ENCODE assay signal across 17 cellular contexts in the genomic region with DNA sequence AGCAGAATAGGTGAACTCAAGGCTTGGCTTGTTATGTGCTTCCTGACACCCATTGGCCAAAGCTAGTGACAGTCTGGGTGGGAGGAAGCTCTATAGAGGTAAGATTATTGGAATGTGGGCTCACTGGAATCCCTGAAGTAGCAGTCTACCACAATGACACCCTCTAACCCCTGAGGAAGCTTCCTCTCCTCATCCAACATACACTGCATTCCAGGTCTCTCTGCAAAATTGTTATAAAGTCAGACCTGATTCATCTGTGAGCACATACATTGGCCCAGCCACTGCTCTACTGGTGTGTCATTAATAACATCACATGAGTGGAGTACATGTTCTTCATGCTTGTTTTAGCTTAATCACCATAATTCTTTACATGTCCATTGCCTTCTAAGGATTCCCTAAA.
DNase-seq lines count a peak whose midpoint lies in the region; ATAC-seq and TF ChIP-seq lines count a peak whose summit lies in the region.
"Had no signal": no experiment of that assay in that cellular context is flagged by ENCODE, and none has a peak within 500 bp of the region (broad histone marks: within the 10 kb centered on the region; RNA-seq: fewer than 3 reads in every experiment).

No MANE protein-coding gene starts in this region.

- in situ Hi-C loops in IMR-90 (cut with MboI; ENCODE audit: low sequenced_read_pairs) (no loop called here), astrocyte of the spinal cord (cut with HindIII; ENCODE audit: low sequenced_read_pairs) (no loop called here)

- H3K79me1 ChIP-seq in IMR-90 (ENCODE audit: low read depth in 1 of 2, low read length in 2 of 2), result no peaks in the 10 kb centered on the region

- no peak overlapping the region for H2AFZ ChIP-seq in IMR-90 (replicated peaks; ENCODE audit: low read length, poor library complexity)
- H2AFZ ChIP-seq: PC-9 had no signal

- H3K9ac ChIP-seq in IMR-90 (ENCODE audit: low read depth, low read length), result no peak overlapping the region

- H3K36me3 ChIP-seq in IMR-90 (ENCODE audit: control insufficient read depth, insufficient read depth, low read length) (no peaks in the 10 kb centered on the region), vagina (no peaks in the 10 kb centered on the region)

- TF ChIP-seq CTCF in AG10803 (conservative IDR thresholded peaks at IDR 0.05; ENCODE audit: low read length) (no peak), IMR-90 (conservative IDR thresholded peaks at IDR 0.05; ENCODE audit: low read depth, low read length) (no peak), astrocyte of the spinal cord (IDR thresholded peaks at IDR 0.05; ENCODE audit: low read depth, low read length) (no peak), vagina (IDR thresholded peaks at IDR 0.05) (no peak)

- no peak overlapping the region for H3K23ac ChIP-seq in IMR-90 (ENCODE audit: low read depth, low read length)

- no peak overlapping the region for H2AK9ac ChIP-seq in IMR-90 (replicated peaks; ENCODE audit: low read depth, low read length, poor library complexity)

- no peak overlapping the region for H2BK120ac ChIP-seq in IMR-90 (ENCODE audit: low read depth, low read length)

- no TSS peak for BruUV-seq in IMR-90 (replicated peaks; lab: Mats Ljungman, UMichigan)

- no peaks in the 10 kb centered on the region for H4K20me1 ChIP-seq in IMR-90 (ENCODE audit: insufficient read depth, low read length)

- H3K9me3 ChIP-seq in IMR-90 (ENCODE audit: control insufficient read depth, insufficient read depth, low read length), result no peaks in the 10 kb centered on the region
- H3K9me3 ChIP-seq in vagina, result no peaks in the 10 kb centered on the region

- H3K4me3 Mint-ChIP-seq in activated T-cell treated with anti-CD3 and anti-CD28 coated beads, Interleukin-2, amount 50 U/mL, for 24 hours, result no peak overlapping the region
- H3K4me3 Mint-ChIP-seq: HFFc6 had no signal

- H3K56ac ChIP-seq in IMR-90 (ENCODE audit: extremely low read depth, insufficient read depth, low read length), result no peak overlapping the region

- no peak overlapping the region for H2BK15ac ChIP-seq in IMR-90 (ENCODE audit: low read depth, low read length)

- no peaks in the 10 kb centered on the region for H3K4me1 ChIP-seq in IMR-90 (ENCODE audit: control insufficient read depth, insufficient read depth, low read length)
- H3K4me1 ChIP-seq in vagina, result no peaks in the 10 kb centered on the region

- H4K91ac ChIP-seq in IMR-90 (ENCODE audit: insufficient read depth, low read depth, low read length), result no peak overlapping the region

- H3K4me3 ChIP-seq in AG10803 (ENCODE audit: low read length) (no peak overlapping the region), IMR-90 (ENCODE audit: insufficient read depth, low read depth, low read length) (no peak overlapping the region), astrocyte of the spinal cord (ENCODE audit: low read depth, low read length) (no peak overlapping the region), vagina (no peak overlapping the region)
- H3K4me3 ChIP-seq: PC-9 had no signal

- no peaks in the 10 kb centered on the region for H3K4me1 Mint-ChIP-seq in activated T-cell treated with anti-CD3 and anti-CD28 coated beads, Interleukin-2, amount 50 U/mL, for 24 hours (ENCODE audit: low read depth)

- H3K9me1 ChIP-seq in IMR-90 (ENCODE audit: insufficient read depth, low read length), result no peaks in the 10 kb centered on the region

- DNase-seq in AG10803 (ENCODE audit: low read depth) (peak; percentile 37), IMR-90 (peak; percentile 43), astrocyte of the spinal cord (ENCODE audit: low read depth, low spot score) (peak; percentile 24), iris pigment epithelial cell (ENCODE audit: low read depth) (peak; percentile 65), vagina (ENCODE audit: extremely low spot score in 2 of 2) (no peak)
- DNase-seq in activated T-cell treated with anti-CD3 and anti-CD28 coated beads, Interleukin-2, amount 50 U/mL, for 24 hours, result no peak
- DNase-seq in activated CD4-positive, CD25-positive, alpha-beta regulatory T cell treated with anti-CD3 and anti-CD28 coated beads, Interleukin-2, amount 50 U/mL, for 72 hours, result no peak
- DNase-seq: DMS 273 treated with DMSO at 0.1 percent for 48 hours, HFFc6, Karpas-422, NCI-H1105 treated with DMSO at 0.1 percent for 48 hours, NCI-H187, NCI-H446 treated with DMSO at 0.1 percent for 48 hours, NCI-H748 treated with DMSO at 0.1 percent for 48 hours, PC-9 had no signal

- TF ChIP-seq POLR2A in IMR-90 (IDR thresholded peaks at IDR 0.05; ENCODE audit: low read depth, low read length), result no peak
- no peak for TF ChIP-seq POLR2A in vagina (IDR thresholded peaks at IDR 0.05)

- CTCF ChIA-PET in IMR-90 (lab: Yijun Ruan, JAX), result interaction anchor here (0.6 kb wide), 1 partner anchor 15 kb away, joined by 3 read pairs; no protein-coding TSS in a partner anchor

- intact Hi-C loops in IMR-90 (cut with micrococcal nuclease) (no loop called here), vagina (cut with DNase I) (no loop called here)

- dilution Hi-C loops in IMR-90 (cut with HindIII; ENCODE audit: low sequenced_read_pairs, unreplicated experiment), result no loop called here

- no peak overlapping the region for H2AK5ac ChIP-seq in IMR-90 (ENCODE audit: low read depth, low read length)

- no peak overlapping the region for H4K8ac ChIP-seq in IMR-90 (ENCODE audit: low read depth in 2 of 2, low read length in 2 of 2)

- peaks cover 17% of the 10 kb centered on the region for H3K27me3 ChIP-seq in IMR-90 (ENCODE audit: control insufficient read depth, insufficient read depth, low read length)
- H3K27me3 ChIP-seq in vagina, result no peaks in the 10 kb centered on the region

- H3K14ac ChIP-seq in IMR-90 (replicated peaks; ENCODE audit: low read depth, low read length), result no peak overlapping the region

- no peak overlapping the region for H2BK20ac ChIP-seq in IMR-90 (ENCODE audit: low read depth, low read length)

- no peaks in the 10 kb centered on the region for H3K36me3 Mint-ChIP-seq in activated T-cell treated with anti-CD3 and anti-CD28 coated beads, Interleukin-2, amount 50 U/mL, for 24 hours (ENCODE audit: low read depth)

- no peak overlapping the region for H4K5ac ChIP-seq in IMR-90 (ENCODE audit: low read depth, low read length)

- POLR2A ChIA-PET in IMR-90 (lab: Charles Lee; ENCODE audit: unreplicated experiment), result interaction anchor here (0.6 kb wide), 1 partner anchor 15 kb away, joined by 3 read pairs; no protein-coding TSS in a partner anchor

- no peak overlapping the region for H2BK5ac ChIP-seq in IMR-90 (ENCODE audit: low read depth, low read length, poor library complexity, severe bottlenecking)

- no peak for TF ChIP-seq RAD21 in IMR-90 (IDR thresholded peaks at IDR 0.05; ENCODE audit: low read length)

- no peak overlapping the region for H3K18ac ChIP-seq in IMR-90 (ENCODE audit: low read depth, low read length)

- no peak overlapping the region for H3K4ac ChIP-seq in IMR-90 (ENCODE audit: low read depth, low read length)

- H3K27ac Mint-ChIP-seq in activated T-cell treated with anti-CD3 and anti-CD28 coated beads, Interleukin-2, amount 50 U/mL, for 24 hours, result no peak overlapping the region
- H3K27ac Mint-ChIP-seq: HFFc6 had no signal

- H3K9me3 Mint-ChIP-seq in activated T-cell treated with anti-CD3 and anti-CD28 coated beads, Interleukin-2, amount 50 U/mL, for 24 hours, result no peaks in the 10 kb centered on the region

- no peak overlapping the region for H3K4me2 ChIP-seq in IMR-90 (ENCODE audit: low read depth, low read length)
- H3K4me2 ChIP-seq: PC-9 had no signal

- H3K27me3 Mint-ChIP-seq in activated T-cell treated with anti-CD3 and anti-CD28 coated beads, Interleukin-2, amount 50 U/mL, for 24 hours, result peaks cover 3% of the 10 kb centered on the region

- no peak overlapping the region for H3K27ac ChIP-seq in IMR-90 (ENCODE audit: insufficient read depth, low read length)
- no peak overlapping the region for H3K27ac ChIP-seq in vagina
- H3K27ac ChIP-seq: C4-2B, PC-9 had no signal

- ATAC-seq in IMR-90 (ENCODE audit: low read depth), result peak; percentile 62
- ATAC-seq in HG02852 (IDR thresholded peaks at IDR 0.05; ENCODE audit: unreplicated experiment), result no peak

TF ChIP-seq in IMR-90, 13 proteins besides CTCF, POLR2A, EP300 and RAD21:
- TF ChIP-seq RCOR1 (IDR thresholded peaks at IDR 0.05; ENCODE audit: insufficient replicate concordance, low read length) (no peak), MAZ (IDR thresholded peaks at IDR 0.05; ENCODE audit: borderline replicate concordance, low read depth, low read length) (no peak), CHD1 (IDR thresholded peaks at IDR 0.05; ENCODE audit: low read depth, low read length) (no peak), CEBPB (IDR thresholded peaks at IDR 0.05; ENCODE audit: low read depth, low read length) (no peak), NFE2L2 (IDR thresholded peaks at IDR 0.05; ENCODE audit: low read depth, low read length) (no peak), MXI1 (IDR thresholded peaks at IDR 0.05; ENCODE audit: borderline replicate concordance, low read depth, low read length) (no peak), USF2 (IDR thresholded peaks at IDR 0.05; ENCODE audit: low read depth, low read length) (no peak), MAFK (IDR thresholded peaks at IDR 0.05; ENCODE audit: low read depth, low read length) (no peak), BHLHE40 (IDR thresholded peaks at IDR 0.05; ENCODE audit: low read depth, low read length) (no peak), FOS (IDR thresholded peaks at IDR 0.05; ENCODE audit: low read depth, low read length) (no peak), RFX5 (IDR thresholded peaks at IDR 0.05; ENCODE audit: low read depth, low read length) (no peak), ELK1 (IDR thresholded peaks at IDR 0.05; ENCODE audit: borderline replicate concordance, low read depth, low read length) (no peak), SMC3 (IDR thresholded peaks at IDR 0.05; ENCODE audit: low read depth, low read length) (no peak)
TF ChIP-seq in IMR-90: peak in this region for 0.

Comparison
In these comparisons a context has a peak if more than half of its experiments do, and no peak if none do; other contexts are left out.
1. DNase-seq: peak in AG10803 (single experiment), IMR-90 (single experiment), astrocyte of the spinal cord (single experiment) and iris pigment epithelial cell (single experiment); none in activated T-cell treated with anti-CD3 and anti-CD28 coated beads, Interleukin-2, amount 50 U/mL, for 24 hours (single experiment), vagina (0 of 2) and activated CD4-positive, CD25-positive, alpha-beta regulatory T cell treated with anti-CD3 and anti-CD28 coated beads, Interleukin-2, amount 50 U/mL, for 72 hours (single experiment).